In genomic region chr2:151766421-151767153, GRCh38 we compare ENCODE assay signal across 9 cellular contexts. TPM values are rescaled to one million over a fixed set of nuclear protein-coding genes. Genes with fewer than 3 reads are reported as not detected.
A peak's percentile ranks its signal among the peaks of the same experiment; 100 is the strongest.
DNase-seq lines count a peak whose midpoint lies in the region; ATAC-seq and TF ChIP-seq lines count a peak whose summit lies in the region.
"Had no signal": no experiment of that assay in that cellular context is flagged by ENCODE, and none has a peak within 500 bp of the region (broad histone marks: within the 10 kb centered on the region; RNA-seq: fewer than 3 reads in every experiment).

No MANE protein-coding gene starts in this region.

- DNase-seq in naive B cell (peak; percentile 61), GM23248 (no peak), suprapubic skin (ENCODE audit: low spot score in 2 of 2) (no peak), colonic mucosa (no peak), SIG-M5 treated with dmso at 0.1 percent for 504 hours (lab: John Stamatoyannopoulos, UW; ENCODE audit: unreplicated experiment) (no peak)

- peaks cover 0 to 6% (median 0%) of the 10 kb centered on the region in 7 donors for H3K9me3 Mint-ChIP-seq in naive B cell

- H3K27ac ChIP-seq in GM23248: no peak overlapping the region
- H3K27ac ChIP-seq in suprapubic skin: no peak overlapping the region
- no peak overlapping the region for H3K27ac ChIP-seq in colonic mucosa
- H3K27ac ChIP-seq: HL-60 had no signal

- H3K4me2 ChIP-seq in GM23248 (ENCODE audit: unreplicated experiment): no peak overlapping the region

- peaks cover 0 to 6% of the 10 kb centered on the region in 2 donors for H3K36me3 Mint-ChIP-seq in naive B cell

- H4K20me1 ChIP-seq in GM23248 (ENCODE audit: insufficient read depth): no peaks in the 10 kb centered on the region

- intact Hi-C loops in colonic mucosa (cut with DNase I): no loop called here

- no peaks in the 10 kb centered on the region for H3K79me2 ChIP-seq in GM23248 (ENCODE audit: insufficient read depth)

- peak overlapping the region; percentile 92 to 98 (median 95) for H3K27ac Mint-ChIP-seq in naive B cell

- H3K4me1 ChIP-seq in GM23248 (ENCODE audit: insufficient read depth) (peaks cover 8% of the 10 kb centered on the region), suprapubic skin (no peaks in the 10 kb centered on the region), colonic mucosa (no peaks in the 10 kb centered on the region)

- peaks cover 75 to 91% (median 78%) of the 10 kb centered on the region in 3 donors for H3K4me1 Mint-ChIP-seq in naive B cell

- no peaks in the 10 kb centered on the region for H3K27me3 ChIP-seq in GM23248 (replicated peaks; ENCODE audit: insufficient read depth)
- H3K27me3 ChIP-seq in suprapubic skin: no peaks in the 10 kb centered on the region
- H3K27me3 ChIP-seq in colonic mucosa: no peaks in the 10 kb centered on the region

- 0 out of 2 replicates have a peak, but pooled peaks cover 4% of the 10 kb centered on the region for H3F3A ChIP-seq in GM23248 (ENCODE audit: insufficient read depth)

- H3K4me3 ChIP-seq in GM23248 (no peak overlapping the region), suprapubic skin (no peak overlapping the region), colonic mucosa (no peak overlapping the region)

- H2AFZ ChIP-seq in GM23248: no peak overlapping the region

- no peaks in the 10 kb centered on the region for H3K9me2 ChIP-seq in GM23248 (ENCODE audit: insufficient read depth)

- H3K27me3 Mint-ChIP-seq in naive B cell: no peaks in the 10 kb centered on the region

- in situ Hi-C loops in GM23248 (cut with MboI): no loop called here

- peak overlapping the region; percentile 44 to 90 (median 82) for H3K4me3 Mint-ChIP-seq in naive B cell

- TF ChIP-seq POLR2A in suprapubic skin (IDR thresholded peaks at IDR 0.05): no peak

- ATAC-seq in GM18861 (IDR thresholded peaks at IDR 0.05; ENCODE audit: unreplicated experiment) (peak; percentile 53), GM21576 (IDR thresholded peaks at IDR 0.05; ENCODE audit: unreplicated experiment) (peak; percentile 34), HG03565 (IDR thresholded peaks at IDR 0.05; ENCODE audit: unreplicated experiment) (peak; percentile 32), naive B cell (ENCODE audit: low read depth in 2 of 2) (peak; percentile 43 to 65)

- TF ChIP-seq EP300 in suprapubic skin (IDR thresholded peaks at IDR 0.05): no peak

- H3K9me3 ChIP-seq in GM23248 (ENCODE audit: low read depth): no peaks in the 10 kb centered on the region
- H3K9me3 ChIP-seq in suprapubic skin: no peaks in the 10 kb centered on the region
- no peaks in the 10 kb centered on the region for H3K9me3 ChIP-seq in colonic mucosa

- no peak for TF ChIP-seq CTCF in suprapubic skin (IDR thresholded peaks at IDR 0.05)
- TF ChIP-seq CTCF in colonic mucosa (IDR thresholded peaks at IDR 0.05): no peak

- WGBS in GM23248 (ENCODE audit: low coverage in 1 of 2, low lambda C conversion rate in 2 of 2, missing lambda C conversion rate in 2 of 2), 2 experiments: 96% methylated on average over 3 to 4 of the region's 4 CpGs
- WGBS in suprapubic skin: 83% methylated on average over 3 of the region's 4 CpGs

- H3K36me3 ChIP-seq in GM23248 (ENCODE audit: low read depth) (no peaks in the 10 kb centered on the region), suprapubic skin (no peaks in the 10 kb centered on the region), colonic mucosa (no peaks in the 10 kb centered on the region)

- H3K9ac ChIP-seq in GM23248: no peak overlapping the region
- no peak overlapping the region for H3K9ac ChIP-seq in colonic mucosa (ENCODE audit: low read depth in 2 of 2, low read length in 2 of 2)

RNA-seq across cellular contexts. Expression of gene NEB, which starts 32.3 kb away (rescaled TPM):
- polyA plus RNA-seq in naive B cell (ENCODE audit: low read depth in 6 of 6) (under 1 TPM in 4 of 6 donors, not detected in 2; 0.10 to 0.88 (median 0.18) TPM), GM23248 (2016; fragmentation: Nextera tagmentation; extraction: Ambion mirVana) (0.11 and 0.22 TPM in 2 replicates)
- total RNA-seq in GM23248 (2014; rRNA removed; shearing (Covaris generic)): 1.3 and 1.5 TPM in 2 replicates
- total RNA-seq in suprapubic skin (10 to 100 TPM in 1 of 4 donors, 1 to 10 TPM in 3; 5.4 to 19.1 (median 7.4) TPM), colonic mucosa (1 to 10 TPM in 1 of 2 donors, under 1 TPM in 1; 0.89 to 1.0 TPM)
